Comparison of ENCODE assay signal across 8 cellular contexts in genomic region chr18:56575819-56576663, GRCh38.
A peak's percentile ranks its signal among the peaks of the same experiment; 100 is the strongest.
DNase-seq lines count a peak whose midpoint lies in the region; ATAC-seq and TF ChIP-seq lines count a peak whose summit lies in the region.

No MANE protein-coding gene starts in this region.

- DNase-seq in G401 (ENCODE audit: low spot score) (peak; percentile 83), NCI-H460 (ENCODE audit: extremely low read depth, low read depth) (peak; percentile 54), T47D (ENCODE audit: low read depth in 1 of 2, low spot score in 1 of 2) (peak; percentile 39 to 59), left colon (no peak), transverse colon (no peak), NCI-H187 (lab: John Stamatoyannopoulos, UW) (no peak)

- H3K4me3 ChIP-seq in transverse colon, result no peak overlapping the region

- no peak for TF ChIP-seq EP300 in transverse colon (IDR thresholded peaks at IDR 0.05; ENCODE audit: low read depth)

- TF ChIP-seq POLR2A in transverse colon (IDR thresholded peaks at IDR 0.05), result no peak
- no peak for TF ChIP-seq POLR2A in GM18505 (IDR thresholded peaks at IDR 0.05; ENCODE audit: borderline replicate concordance, extremely low read depth, insufficient read depth, insufficient read length)

- no peaks in the 10 kb centered on the region for H3K9me3 ChIP-seq in transverse colon

- H3K4me1 ChIP-seq in transverse colon, result peaks cover 0 to 12% (median 0%) of the 10 kb centered on the region in 4 donors

- in situ Hi-C loops in G401 (cut with HindIII; ENCODE audit: low sequenced_read_pairs), result no loop called here
- in situ Hi-C loops in T47D (cut with HindIII; ENCODE audit: low pct_unique_long_range_greater_than_20kb, low sequenced_read_pairs), result no loop called here
- in situ Hi-C loops in transverse colon (cut with MboI; ENCODE audit: low pct_ligation_motif_present in 1 of 4, low pct_unique_long_range_greater_than_20kb in 1 of 4, low sequenced_read_pairs in 3 of 4), result loop anchor here in 2 of 4 donors (10.0 to 25.0 kb wide), 2 partner anchors 1161 to 1364 kb away; no protein-coding TSS in a partner anchor

- TF ChIP-seq CTCF in transverse colon (IDR thresholded peaks at IDR 0.05), result peak; percentile 55 to 77 (median 60)

- intact Hi-C loops in left colon (cut with DNase I, micrococcal nuclease) (loop anchor here in 1 of 2 donors (5.0 to 10.0 kb wide), 2 partner anchors 1161 to 1334 kb away; no protein-coding TSS in a partner anchor), transverse colon (cut with DNase I; ENCODE audit: low total_unique reads) (loop anchor here (2.0 to 10.0 kb wide), 3 partner anchors 51 to 1461 kb away; no protein-coding TSS in a partner anchor)

- peak overlapping the region in 1 of 4 donors; percentile 51 for H3K27ac ChIP-seq in transverse colon

- H3K36me3 ChIP-seq in transverse colon, result no peaks in the 10 kb centered on the region

- 31 to 39% methylated on average over 8 of the region's 8 CpGs for WGBS in transverse colon (ENCODE audit: low coverage in 1 of 2), 2 donors

- no peaks in the 10 kb centered on the region for H3K27me3 ChIP-seq in transverse colon

- ATAC-seq in HG02798 (IDR thresholded peaks at IDR 0.05; ENCODE audit: poor library complexity, unreplicated experiment), result peak; percentile 73
- peak; percentile 64 for ATAC-seq in left colon
- no peak for ATAC-seq in GM18505 (IDR thresholded peaks at IDR 0.05; ENCODE audit: unreplicated experiment)

Comparison
In these comparisons a context has a peak if more than half of its experiments do, and no peak if none do; other contexts are left out.
1. DNase-seq: peak in G401 (single experiment), NCI-H460 (single experiment) and T47D (2 of 2); none in left colon (0 of 2), transverse colon (single experiment) and NCI-H187 (0 of 2).